ENCODE assay signal across 13 cellular contexts in genomic region chr1:81706650-81707435, GRCh38.
DNase-seq lines count a peak whose midpoint lies in the region; ATAC-seq and TF ChIP-seq lines count a peak whose summit lies in the region.
"Had no signal": no experiment of that assay in that cellular context is flagged by ENCODE, and none has a peak within 500 bp of the region (broad histone marks: within the 10 kb centered on the region; RNA-seq: fewer than 3 reads in every experiment).

No MANE protein-coding gene starts in this region.

- CTCF ChIA-PET in PC-9 (lab: Charles Lee) (no interaction called here), Calu3 (lab: Charles Lee) (no interaction called here)

- H3K79me2 ChIP-seq in PC-9 (ENCODE audit: low read depth), result peaks cover 60% of the 10 kb centered on the region

- H2AFZ ChIP-seq in PC-9, result no peak overlapping the region

- H3K4me2 ChIP-seq in PC-9, result peak overlapping the region; percentile 42

- no TSS peak for BruUV-seq in PC-9 (replicated peaks; lab: Mats Ljungman, UMichigan)
- BruUV-seq in Calu3 (replicated peaks; lab: Mats Ljungman, UMichigan), result no TSS peak

- H3K27ac ChIP-seq in PC-9, result peak overlapping the region; percentile 82
- H3K27ac ChIP-seq: stomach had no signal

- H3K36me3 ChIP-seq in PC-9 (ENCODE audit: low read depth), result 0 out of 2 replicates have a peak, but pooled peaks cover 4% of the 10 kb centered on the region
- H3K36me3 ChIP-seq: stomach had no signal

- POLR2A ChIA-PET in PC-9 (lab: Charles Lee; ENCODE audit: unreplicated experiment), result interaction anchor here (0.8 kb wide), 1 partner anchor 117 kb away, joined by 7 read pairs; no protein-coding TSS in a partner anchor

- H4K20me1 ChIP-seq in PC-9 (ENCODE audit: insufficient read depth), result no peaks in the 10 kb centered on the region; the same call in 1 of the 2 replicates

- peaks cover 31% of the 10 kb centered on the region for H3F3A ChIP-seq in PC-9 (ENCODE audit: insufficient read depth, low read depth)

- H3K27me3 ChIP-seq in PC-9 (ENCODE audit: insufficient read depth, low read depth), result no peaks in the 10 kb centered on the region
- H3K27me3 ChIP-seq: stomach had no signal

- H3K4me3 Mint-ChIP-seq in Calu3 (ENCODE audit: low read depth, unreplicated experiment) (no peak overlapping the region), progenitor cell of endocrine pancreas (ENCODE audit: low read depth) (no peak overlapping the region)
- H3K4me3 Mint-ChIP-seq: activated CD4-positive, alpha-beta T cell treated with anti-CD3 and anti-CD28 coated beads, Interleukin-2, amount 10 ng/mL, durations not matched to agents 7 days and 5 days; T-helper 2 cell treated with Interferon-gamma antibody and Interleukin-4, amounts not matched to agents 5 μg/mL and 100 μg/mL, for 36 hours had no signal

- H3K4me1 Mint-ChIP-seq in Calu3 (ENCODE audit: low read depth, unreplicated experiment) (peaks cover 45% of the 10 kb centered on the region), progenitor cell of endocrine pancreas (ENCODE audit: low read depth) (peaks cover 11% of the 10 kb centered on the region)
- H3K4me1 Mint-ChIP-seq: activated CD4-positive, alpha-beta T cell treated with anti-CD3 and anti-CD28 coated beads, Interleukin-2, amount 10 ng/mL, durations not matched to agents 7 days and 5 days had no signal

- H3K36me3 Mint-ChIP-seq in Calu3 (ENCODE audit: insufficient read depth, unreplicated experiment) (no peaks in the 10 kb centered on the region), progenitor cell of endocrine pancreas (ENCODE audit: insufficient read depth) (no peaks in the 10 kb centered on the region)

- DNase-seq in EH (ENCODE audit: low read depth) (peak; percentile 79), PC-9 (peak in 1 of 2 experiments; percentile 80), epithelial cell of esophagus (ENCODE audit: low read depth) (peak; percentile 82), omental fat pad (ENCODE audit: low spot score) (no peak), cerebellum (ENCODE audit: low spot score) (no peak), Calu3 (no peak), progenitor cell of endocrine pancreas (ENCODE audit: low spot score, unreplicated experiment) (no peak)
- DNase-seq: activated CD4-positive, alpha-beta T cell treated with anti-CD3 and anti-CD28 coated beads, Interleukin-2, amount 10 ng/mL, durations not matched to agents 7 days and 5 days; OCI-M1; stomach had no signal

- peaks cover 54% of the 10 kb centered on the region for H3K4me1 ChIP-seq in PC-9 (replicated peaks; ENCODE audit: insufficient read depth)
- H3K4me1 ChIP-seq: stomach had no signal

- intact Hi-C loops in PC-9 (cut with micrococcal nuclease; ENCODE audit: unreplicated experiment), result no loop called here
- intact Hi-C loops in Calu3 (cut with micrococcal nuclease; ENCODE audit: unreplicated experiment), result no loop called here

- no peaks in the 10 kb centered on the region for H3K27me3 Mint-ChIP-seq in Calu3 (ENCODE audit: unreplicated experiment)
- no peaks in the 10 kb centered on the region for H3K27me3 Mint-ChIP-seq in progenitor cell of endocrine pancreas
- H3K27me3 Mint-ChIP-seq: activated CD4-positive, alpha-beta T cell treated with anti-CD3 and anti-CD28 coated beads, Interleukin-2, amount 10 ng/mL, durations not matched to agents 7 days and 5 days had no signal

- peaks cover 6% of the 10 kb centered on the region for H3K9me3 ChIP-seq in PC-9 (ENCODE audit: insufficient read depth, low read depth)
- H3K9me3 ChIP-seq: stomach had no signal

- no peaks in the 10 kb centered on the region for H3K9me3 Mint-ChIP-seq in Calu3 (ENCODE audit: low read depth, unreplicated experiment)
- no peaks in the 10 kb centered on the region for H3K9me3 Mint-ChIP-seq in progenitor cell of endocrine pancreas (ENCODE audit: low read depth)
- H3K9me3 Mint-ChIP-seq: activated CD4-positive, alpha-beta T cell treated with anti-CD3 and anti-CD28 coated beads, Interleukin-2, amount 10 ng/mL, durations not matched to agents 7 days and 5 days; T-helper 2 cell treated with Interferon-gamma antibody and Interleukin-4, amounts not matched to agents 5 μg/mL and 100 μg/mL, for 36 hours had no signal

- ATAC-seq in omental fat pad (ENCODE audit: low FRiP score) (peak; percentile 76), HG03521 (IDR thresholded peaks at IDR 0.05; ENCODE audit: unreplicated experiment) (no peak)

- H3K9me2 ChIP-seq in PC-9 (ENCODE audit: insufficient read depth), result no peaks in the 10 kb centered on the region

- no peak for TF ChIP-seq CTCF in PC-9 (conservative IDR thresholded peaks at IDR 0.05)
- TF ChIP-seq CTCF in epithelial cell of esophagus (IDR thresholded peaks at IDR 0.05; ENCODE audit: insufficient read depth, low read depth, low read length, missing control alignments), result no peak
- TF ChIP-seq CTCF in omental fat pad (IDR thresholded peaks at IDR 0.05), result no peak
- TF ChIP-seq CTCF in Calu3 (IDR thresholded peaks at IDR 0.05; ENCODE audit: unreplicated experiment), result no peak
- no peak for TF ChIP-seq CTCF in progenitor cell of endocrine pancreas (IDR thresholded peaks at IDR 0.05; ENCODE audit: unreplicated experiment)

- H3K4me3 ChIP-seq in PC-9, result no peak overlapping the region
- no peak overlapping the region for H3K4me3 ChIP-seq in epithelial cell of esophagus (ENCODE audit: low read length)
- H3K4me3 ChIP-seq: stomach had no signal

- H3K27ac Mint-ChIP-seq in Calu3 (ENCODE audit: unreplicated experiment) (no peak overlapping the region), progenitor cell of endocrine pancreas (no peak overlapping the region)
- H3K27ac Mint-ChIP-seq: activated CD4-positive, alpha-beta T cell treated with anti-CD3 and anti-CD28 coated beads, Interleukin-2, amount 10 ng/mL, durations not matched to agents 7 days and 5 days; activated T-helper 2 cell treated with anti-CD3 and anti-CD28 coated beads, Interferon-gamma antibody, Interleukin-2, Interleukin-4, amounts not matched to agents 10 μg/mL and 5 μg/mL and 100 μg/mL, durations not matched to agents 14 hours and 24 hours and 36 hours; T-helper 2 cell treated with Interferon-gamma antibody and Interleukin-4, amounts not matched to agents 5 μg/mL and 100 μg/mL, for 36 hours had no signal

Comparison
In these comparisons a context has a peak if more than half of its experiments do, and no peak if none do; other contexts are left out.
1. DNase-seq: peak in EH (single experiment) and epithelial cell of esophagus (single experiment); none in omental fat pad (single experiment), cerebellum (single experiment), Calu3 (single experiment) and progenitor cell of endocrine pancreas (single experiment).